Comparison of ENCODE assay signal across 11 cellular contexts in genomic region chr9:92664394-92665152, GRCh38. TPM values are rescaled to one million over a fixed set of nuclear protein-coding genes. Genes with fewer than 3 reads are reported as not detected.
DNase-seq lines count a peak whose midpoint lies in the region; ATAC-seq and TF ChIP-seq lines count a peak whose summit lies in the region.
"Had no signal": no experiment of that assay in that cellular context is flagged by ENCODE, and none has a peak within 500 bp of the region (broad histone marks: within the 10 kb centered on the region; RNA-seq: fewer than 3 reads in every experiment).

No MANE protein-coding gene starts in this region.

- DNase-seq in DND-41 = no peak
- no peak for DNase-seq in H9
- peak; percentile 48 to 58 for DNase-seq in activated T-cell treated with anti-CD3 and anti-CD28 coated beads, Interleukin-2, amount 50 U/mL, for 72 hours
- peak in 7 of 10 donors; percentile 28 to 70 (median 61) for DNase-seq in naive thymus-derived CD8-positive, alpha-beta T cell
- no peak for DNase-seq in esophagus muscularis mucosa (ENCODE audit: extremely low spot score)
- DNase-seq in NCI-H526 treated with DMSO at 0.1 percent for 48 hours (lab: John Stamatoyannopoulos, UW) = no peak
- no peak for DNase-seq in NCI-H1930 (lab: John Stamatoyannopoulos, UW)
- DNase-seq in MG63 = no peak
- DNase-seq: effector CD8-positive, alpha-beta T cell had no signal

- no peak overlapping the region for H3T11ph ChIP-seq in H9 (ENCODE audit: low read length)

- no peaks in the 10 kb centered on the region for H3K27me3 ChIP-seq in DND-41 (ENCODE audit: insufficient read depth, low read length, poor library complexity)
- H3K27me3 ChIP-seq in H9 (ENCODE audit: insufficient read depth, low read length) = no peaks in the 10 kb centered on the region
- H3K27me3 ChIP-seq in esophagus muscularis mucosa = no peaks in the 10 kb centered on the region
- H3K27me3 ChIP-seq in MG63 = no peaks in the 10 kb centered on the region
- H3K27me3 ChIP-seq: left lung had no signal

- H3K9me3 ChIP-seq in DND-41 (ENCODE audit: insufficient read depth, low read length, severe bottlenecking) = no peaks in the 10 kb centered on the region
- H3K9me3 ChIP-seq in H9 (ENCODE audit: control insufficient read depth, low read depth, low read length) = no peaks in the 10 kb centered on the region
- H3K9me3 ChIP-seq in esophagus muscularis mucosa = no peaks in the 10 kb centered on the region
- H3K9me3 ChIP-seq in MG63 = no peaks in the 10 kb centered on the region
- H3K9me3 ChIP-seq: HAP-1, left lung had no signal

- no peak for TF ChIP-seq POLR2A in esophagus muscularis mucosa (IDR thresholded peaks at IDR 0.05; ENCODE audit: low read depth)

- H3K4me1 ChIP-seq in DND-41 (ENCODE audit: insufficient read depth, low read length) (peaks cover 22% of the 10 kb centered on the region), H9 (ENCODE audit: insufficient read depth, low read length) (peaks cover 14% of the 10 kb centered on the region; the same call in 1 of the 2 replicates), esophagus muscularis mucosa (peaks cover 20 to 66% (median 37%) of the 10 kb centered on the region in 4 donors)

- no peak overlapping the region for H4K91ac ChIP-seq in H9 (ENCODE audit: insufficient read length, low read depth, low read length)

- peak; percentile 39; the same call in 2 of the 3 replicates for ATAC-seq in DND-41 (ENCODE audit: insufficient read depth, low read depth)
- ATAC-seq in activated T-cell treated with anti-CD3 and anti-CD28 coated beads, Interleukin-2, amount 50 U/mL, for 72 hours (replicated peaks in 1 of 2) = peak; percentile 75 to 77
- peak; percentile 42 to 87 for ATAC-seq in naive thymus-derived CD8-positive, alpha-beta T cell
- ATAC-seq: left lung had no signal

- H3K27me3 Mint-ChIP-seq in H9 (ENCODE audit: low read depth) = no peaks in the 10 kb centered on the region
- no peaks in the 10 kb centered on the region for H3K27me3 Mint-ChIP-seq in activated T-cell treated with anti-CD3 and anti-CD28 coated beads, Interleukin-2, amount 50 U/mL, for 72 hours (ENCODE audit: low read depth)
- H3K27me3 Mint-ChIP-seq in naive thymus-derived CD8-positive, alpha-beta T cell = no peaks in the 10 kb centered on the region

- no peak overlapping the region for H3K27ac ChIP-seq in DND-41 (ENCODE audit: low read length)
- no peak overlapping the region for H3K27ac ChIP-seq in H9 (ENCODE audit: insufficient read length, low read depth, low read length)
- H3K27ac ChIP-seq in esophagus muscularis mucosa (replicated peaks in 1 of 4) = no peak overlapping the region

- H3K36me3 ChIP-seq in DND-41 (ENCODE audit: insufficient read depth, low read length) (peaks cover 14% of the 10 kb centered on the region), esophagus muscularis mucosa (peaks cover 0 to 22% (median 17%) of the 10 kb centered on the region in 4 donors), MG63 (peaks cover 21% of the 10 kb centered on the region)
- H3K36me3 ChIP-seq: HAP-1 had no signal

- H3K23me2 ChIP-seq in H9 (ENCODE audit: insufficient read length, low read depth, low read length, poor library complexity, severe bottlenecking) = peaks cover 5% of the 10 kb centered on the region

- H3K4me1 Mint-ChIP-seq in H9 = peaks cover 24 to 33% of the 10 kb centered on the region in 2 experiments
- H3K4me1 Mint-ChIP-seq in activated T-cell treated with anti-CD3 and anti-CD28 coated beads, Interleukin-2, amount 50 U/mL, for 72 hours (ENCODE audit: low read depth) = peaks cover 64% of the 10 kb centered on the region
- H3K4me1 Mint-ChIP-seq in naive thymus-derived CD8-positive, alpha-beta T cell = peaks cover 34 to 74% (median 62%) of the 10 kb centered on the region in 4 donors

- H2BK12ac ChIP-seq in H9 (ENCODE audit: insufficient read length, low read depth, low read length) = no peak overlapping the region

- no peak overlapping the region for H4K5ac ChIP-seq in H9 (ENCODE audit: insufficient read length, low read depth, low read length)

- TF ChIP-seq EP300 in esophagus muscularis mucosa (IDR thresholded peaks at IDR 0.05) = no peak

- no peak overlapping the region for H3K4me2 ChIP-seq in DND-41 (ENCODE audit: insufficient read depth, low read length)
- H3K4me2 ChIP-seq in H9 (ENCODE audit: insufficient read depth, insufficient read length, low read length) = no peak overlapping the region

- peaks cover 0 to 10% (median 0%) of the 10 kb centered on the region in 3 experiments; a peak in 5 of 7 replicates for H3K36me3 Mint-ChIP-seq in H9 (ENCODE audit: insufficient read depth in 1 of 3, low read depth in 3 of 3)
- peaks cover 0 to 4% of the 10 kb centered on the region in 2 donors for H3K36me3 Mint-ChIP-seq in activated T-cell treated with anti-CD3 and anti-CD28 coated beads, Interleukin-2, amount 50 U/mL, for 72 hours (ENCODE audit: insufficient read depth in 2 of 2)
- H3K36me3 Mint-ChIP-seq in naive thymus-derived CD8-positive, alpha-beta T cell = peaks cover 0 to 18% (median 0%) of the 10 kb centered on the region in 3 donors

- H2BK15ac ChIP-seq in H9 (ENCODE audit: low read depth, low read length) = no peak overlapping the region

- H3K4me3 Mint-ChIP-seq in H9 = no peak overlapping the region
- peak overlapping the region; percentile 60 to 64 for H3K4me3 Mint-ChIP-seq in activated T-cell treated with anti-CD3 and anti-CD28 coated beads, Interleukin-2, amount 50 U/mL, for 72 hours
- H3K4me3 Mint-ChIP-seq in naive thymus-derived CD8-positive, alpha-beta T cell = peak overlapping the region; percentile 15 to 82 (median 52)

- H2AK5ac ChIP-seq in H9 (ENCODE audit: insufficient read length, low read length) = no peak overlapping the region

- POLR2A ChIA-PET in naive thymus-derived CD8-positive, alpha-beta T cell (lab: Charles Lee) = no interaction called here

- H3K18ac ChIP-seq in H9 (ENCODE audit: insufficient read length, low read depth, low read length) = no peak overlapping the region

- H3K79me2 ChIP-seq in DND-41 (ENCODE audit: insufficient read depth, low read length) (peaks cover 82% of the 10 kb centered on the region), H9 (ENCODE audit: insufficient read depth, low read length) (peaks cover 12% of the 10 kb centered on the region; the same call in 1 of the 2 replicates)

- H4K20me1 ChIP-seq in DND-41 (ENCODE audit: insufficient read depth, low read length) (peaks cover 40% of the 10 kb centered on the region), H9 (ENCODE audit: control insufficient read depth, insufficient read depth, insufficient read length) (no peaks in the 10 kb centered on the region)

- no peak overlapping the region for H3K4me3 ChIP-seq in DND-41 (ENCODE audit: low read depth in 1 of 2, low read length in 2 of 2)
- H3K4me3 ChIP-seq in esophagus muscularis mucosa = no peak overlapping the region
- H3K4me3 ChIP-seq in MG63 = no peak overlapping the region
- H3K4me3 ChIP-seq: HAP-1, left lung had no signal

- H3K14ac ChIP-seq in H9 (ENCODE audit: insufficient read depth, low read length) = peak overlapping the region; percentile 18; the same call in 1 of the 2 replicates

- H2BK5ac ChIP-seq in H9 (ENCODE audit: insufficient read length, low read length) = no peak overlapping the region

- no peak overlapping the region for H2BK20ac ChIP-seq in H9 (ENCODE audit: low read depth, low read length, poor library complexity, severe bottlenecking)

- H2BK120ac ChIP-seq in H9 (ENCODE audit: low read depth, low read length, poor library complexity, severe bottlenecking) = no peak overlapping the region

- no peak overlapping the region for H3K56ac ChIP-seq in H9 (ENCODE audit: insufficient read length, low read depth, low read length)

- peaks cover 14% of the 10 kb centered on the region for H3K79me1 ChIP-seq in H9 (ENCODE audit: insufficient read depth, low read depth, low read length, poor library complexity, severe bottlenecking)

- H3K23ac ChIP-seq in H9 (ENCODE audit: insufficient read length, low read depth, low read length) = no peak overlapping the region

- H4K8ac ChIP-seq in H9 (replicated peaks; ENCODE audit: insufficient read length, low read depth, low read length) = no peak overlapping the region

- no peak overlapping the region for H3K9ac ChIP-seq in DND-41 (ENCODE audit: low read depth, low read length)
- H3K9ac ChIP-seq in H9 (ENCODE audit: extremely low read depth, insufficient read length, low read length) = no peak overlapping the region

- H3K9me3 Mint-ChIP-seq in H9 = no peaks in the 10 kb centered on the region
- no peaks in the 10 kb centered on the region for H3K9me3 Mint-ChIP-seq in activated T-cell treated with anti-CD3 and anti-CD28 coated beads, Interleukin-2, amount 50 U/mL, for 72 hours
- no peaks in the 10 kb centered on the region for H3K9me3 Mint-ChIP-seq in naive thymus-derived CD8-positive, alpha-beta T cell

- WGBS in H9 (ENCODE audit: extremely low coverage, insufficient read length, low lambda C conversion rate) = no CpG with 5 or more reads among the region's 13 CpGs
- 89% methylated on average over 10 of the region's 13 CpGs for WGBS in esophagus muscularis mucosa

- peak overlapping the region; percentile 20 to 67 (median 31); a peak in 5 of 7 replicates for H3K27ac Mint-ChIP-seq in H9
- H3K27ac Mint-ChIP-seq in activated T-cell treated with anti-CD3 and anti-CD28 coated beads, Interleukin-2, amount 50 U/mL, for 72 hours = peak overlapping the region; percentile 35
- peak overlapping the region; percentile 63 to 93 (median 88) for H3K27ac Mint-ChIP-seq in naive thymus-derived CD8-positive, alpha-beta T cell

- H2AFZ ChIP-seq in DND-41 (ENCODE audit: low read depth, low read length) (no peak overlapping the region), H9 (ENCODE audit: low read length) (no peak overlapping the region)

- H3K4ac ChIP-seq in H9 (ENCODE audit: low read depth, low read length) = no peak overlapping the region; the same call in 1 of the 2 replicates

- intact Hi-C loops in esophagus muscularis mucosa (cut with DNase I) = no loop called here

- TF ChIP-seq CTCF in DND-41 (IDR thresholded peaks at IDR 0.05; ENCODE audit: borderline replicate concordance, extremely low read depth, low read length, poor library complexity, severe bottlenecking) (no peak), H9 (conservative IDR thresholded peaks at IDR 0.05) (no peak), esophagus muscularis mucosa (IDR thresholded peaks at IDR 0.05) (no peak)

RNA-seq across cellular contexts. Expression of gene IPPK, which starts 5.4 kb away (rescaled TPM):
- total RNA-seq in H9 (2021) (10.7 and 12.9 TPM in 2 replicates), esophagus muscularis mucosa (1 to 10 TPM; 5.0 to 8.4 (median 6.1) TPM)
- 10 to 100 TPM; 12.2 to 14.9 TPM for total RNA-seq in activated T-cell treated with anti-CD3 and anti-CD28 coated beads, Interleukin-2, amount 50 U/mL, for 72 hours
- total RNA-seq in naive thymus-derived CD8-positive, alpha-beta T cell = 1 to 10 TPM; 8.6 to 9.3 TPM
- 1 to 10 TPM; 4.4 to 8.5 (median 5.1) TPM for polyA plus RNA-seq in naive thymus-derived CD8-positive, alpha-beta T cell
- total RNA-seq in MG63 (2014; rRNA removed; shearing (Covaris generic); ENCODE audit: low replicate concordance) = 9.8 and 13.3 TPM in 2 replicates

Comparison
In these comparisons a context has a peak if more than half of its experiments do, and no peak if none do; other contexts are left out.
1. DNase-seq: peak in activated T-cell treated with anti-CD3 and anti-CD28 coated beads, Interleukin-2, amount 50 U/mL, for 72 hours (2 of 2) and naive thymus-derived CD8-positive, alpha-beta T cell (7 of 10); none in DND-41 (single experiment), H9 (single experiment), esophagus muscularis mucosa (single experiment), NCI-H526 treated with DMSO at 0.1 percent for 48 hours (single experiment), NCI-H1930 (0 of 2) and MG63 (single experiment).
2. H3K27ac Mint-ChIP-seq: peak in every context shown above with its lines; median percentile 88 in naive thymus-derived CD8-positive, alpha-beta T cell; 35 in activated T-cell treated with anti-CD3 and anti-CD28 coated beads, Interleukin-2, amount 50 U/mL, for 72 hours; 31 in H9.
3. H3K4me3 Mint-ChIP-seq: peak in activated T-cell treated with anti-CD3 and anti-CD28 coated beads, Interleukin-2, amount 50 U/mL, for 72 hours (2 of 2) and naive thymus-derived CD8-positive, alpha-beta T cell (10 of 10); none in H9 (0 of 2).
4. Peak in every context shown above with its lines, with median percentiles within 50 percentile points of each other: ATAC-seq.